ENCODE assay signal across 9 cellular contexts in genomic region chr9:109972026-109973005, GRCh38.
DNase-seq lines count a peak whose midpoint lies in the region; ATAC-seq and TF ChIP-seq lines count a peak whose summit lies in the region.
"Had no signal": no experiment of that assay in that cellular context is flagged by ENCODE, and none has a peak within 500 bp of the region (broad histone marks: within the 10 kb centered on the region; RNA-seq: fewer than 3 reads in every experiment).

No MANE protein-coding gene starts in this region.

- H2AFZ ChIP-seq in Karpas-422 (ENCODE audit: low read length): no peak overlapping the region

- peaks cover 11% of the 10 kb centered on the region for H3K4me1 ChIP-seq in Karpas-422 (ENCODE audit: low read length)

- no peak overlapping the region for H3K4me2 ChIP-seq in Karpas-422 (ENCODE audit: low read depth, low read length, poor library complexity, severe bottlenecking)

- DNase-seq in GM12865 (ENCODE audit: low read depth) (peak; percentile 84), GM20000 (ENCODE audit: low spot score) (peak; percentile 37), dermis blood vessel endothelial cell (peak; percentile 13), RWPE1 (ENCODE audit: low spot score) (no peak), DMS79 (lab: John Stamatoyannopoulos, UW) (no peak), OCI-M2 (lab: John Stamatoyannopoulos, UW; ENCODE audit: unreplicated experiment) (no peak), Karpas-422 (no peak)

- POLR2A ChIA-PET in RWPE1 (lab: Yijun Ruan, JAX; ENCODE audit: low non-redundant PET): interaction anchor here (0.6 kb wide), 1 partner anchor 25 kb away, joined by 3 read pairs; no protein-coding TSS in a partner anchor

- H3K4me3 ChIP-seq in GM12865 (ENCODE audit: low read depth, low read length): no peak overlapping the region
- H3K4me3 ChIP-seq in Karpas-422 (ENCODE audit: low read length): no peak overlapping the region

- H4K20me1 ChIP-seq in Karpas-422 (ENCODE audit: insufficient read depth, low read depth, low read length): no peaks in the 10 kb centered on the region

- no peaks in the 10 kb centered on the region for H3K9me3 ChIP-seq in Karpas-422 (ENCODE audit: low read length)
- H3K9me3 ChIP-seq: neutrophil had no signal

- H3K79me2 ChIP-seq in Karpas-422 (ENCODE audit: low read length): no peaks in the 10 kb centered on the region

- peaks cover 3% of the 10 kb centered on the region; the same call in 1 of the 2 replicates for H3K27me3 ChIP-seq in Karpas-422 (ENCODE audit: low read length)
- H3K27me3 ChIP-seq: neutrophil had no signal

- H3K9ac ChIP-seq in Karpas-422 (ENCODE audit: low read length): no peak overlapping the region

- H3K36me3 ChIP-seq in Karpas-422 (ENCODE audit: insufficient read depth, low read length): no peaks in the 10 kb centered on the region
- H3K36me3 ChIP-seq: neutrophil had no signal

- CTCF ChIA-PET in RWPE1 (lab: Yijun Ruan, JAX): interaction anchor here (0.6 kb wide), 1 partner anchor 766 kb away, joined by 3 read pairs; no protein-coding TSS in a partner anchor

- peak; percentile 53 for TF ChIP-seq CTCF in GM12865 (IDR thresholded peaks at IDR 0.05; ENCODE audit: insufficient read depth, low read depth, low read length, missing control alignments)
- no peak for TF ChIP-seq CTCF in GM20000 (IDR thresholded peaks at IDR 0.05; ENCODE audit: extremely low read depth, missing control alignments)
- TF ChIP-seq CTCF in RWPE1 (conservative IDR thresholded peaks at IDR 0.05; ENCODE audit: low read depth): no peak

- H3K27ac ChIP-seq in RWPE1 (no peak overlapping the region), Karpas-422 (ENCODE audit: low read length) (no peak overlapping the region)
- H3K27ac ChIP-seq: neutrophil had no signal

- ATAC-seq in HG03460 (IDR thresholded peaks at IDR 0.05; ENCODE audit: unreplicated experiment): peak; percentile 46

- no peaks in the 10 kb centered on the region for H3K9me2 ChIP-seq in Karpas-422 (replicated peaks; ENCODE audit: insufficient read depth, low read length)

Comparison
In these comparisons a context has a peak if more than half of its experiments do, and no peak if none do; other contexts are left out.
1. DNase-seq: peak in GM12865 (single experiment), GM20000 (single experiment) and dermis blood vessel endothelial cell (single experiment); none in RWPE1 (single experiment), DMS79 (single experiment), OCI-M2 (single experiment) and Karpas-422 (single experiment).